In genomic region chr19:28469544-28469943, GRCh38 we compare ENCODE assay signal across 15 cellular contexts.
"Had no signal": no experiment of that assay in that cellular context is flagged by ENCODE, and none has a peak within 500 bp of the region (broad histone marks: within the 10 kb centered on the region; RNA-seq: fewer than 3 reads in every experiment).

No MANE protein-coding gene starts in this region.

- H3K4me1 ChIP-seq: ascending aorta, parathyroid adenoma had no signal

- H3K4me3 Mint-ChIP-seq: activated CD8-positive, alpha-beta T cell treated with anti-CD3 and anti-CD28 coated beads, Interleukin-2, amount 10 ng/mL, durations not matched to agents 7 days and 5 days; activated naive CD8-positive, alpha-beta T cell treated with anti-CD3 and anti-CD28 coated beads, Interleukin-2, amount 50 U/mL, for 24 hours; memory B cell; neural progenitor cell had no signal

- H2AFZ ChIP-seq: parathyroid adenoma had no signal

- H3K27ac Mint-ChIP-seq: activated CD8-positive, alpha-beta T cell treated with anti-CD3 and anti-CD28 coated beads, Interleukin-2, amount 10 ng/mL, durations not matched to agents 7 days and 5 days; activated naive CD8-positive, alpha-beta T cell treated with anti-CD3 and anti-CD28 coated beads, Interleukin-2, amount 50 U/mL, for 24 hours; memory B cell; neural progenitor cell had no signal

- H3K27ac ChIP-seq: ascending aorta, heart left ventricle, neural progenitor cell, parathyroid adenoma, tibial nerve had no signal

- H3K4me3 ChIP-seq: ascending aorta, heart left ventricle, neural progenitor cell, tibial nerve had no signal

- DNase-seq: activated CD4-positive, alpha-beta T cell treated with anti-CD3 and anti-CD28 coated beads for 1 hour; activated naive CD4-positive, alpha-beta T cell treated with Interleukin-2 at 50 U/mL for 16 hours; effector CD4-positive, alpha-beta T cell; T-helper 9 cell had no signal

- H3K79me2 ChIP-seq: parathyroid adenoma had no signal

- FAIRE-seq: colon, endothelial cell of umbilical vein, islet of Langerhans had no signal

- H3K9me3 Mint-ChIP-seq: activated naive CD8-positive, alpha-beta T cell treated with anti-CD3 and anti-CD28 coated beads, Interleukin-2, amount 50 U/mL, for 24 hours; neural progenitor cell had no signal

- H3K27me3 Mint-ChIP-seq: memory B cell had no signal

- H3K36me3 Mint-ChIP-seq: memory B cell, neural progenitor cell had no signal

- H3K27me3 ChIP-seq: ascending aorta, neural progenitor cell, tibial nerve had no signal

- H3K9ac ChIP-seq: neural progenitor cell, parathyroid adenoma had no signal

- H3K9me3 ChIP-seq: ascending aorta, heart left ventricle, tibial nerve had no signal

- H3K36me3 ChIP-seq: ascending aorta, heart left ventricle, neural progenitor cell, tibial nerve had no signal
